11 cellular contexts compared by ENCODE assay signal in the genomic region with DNA sequence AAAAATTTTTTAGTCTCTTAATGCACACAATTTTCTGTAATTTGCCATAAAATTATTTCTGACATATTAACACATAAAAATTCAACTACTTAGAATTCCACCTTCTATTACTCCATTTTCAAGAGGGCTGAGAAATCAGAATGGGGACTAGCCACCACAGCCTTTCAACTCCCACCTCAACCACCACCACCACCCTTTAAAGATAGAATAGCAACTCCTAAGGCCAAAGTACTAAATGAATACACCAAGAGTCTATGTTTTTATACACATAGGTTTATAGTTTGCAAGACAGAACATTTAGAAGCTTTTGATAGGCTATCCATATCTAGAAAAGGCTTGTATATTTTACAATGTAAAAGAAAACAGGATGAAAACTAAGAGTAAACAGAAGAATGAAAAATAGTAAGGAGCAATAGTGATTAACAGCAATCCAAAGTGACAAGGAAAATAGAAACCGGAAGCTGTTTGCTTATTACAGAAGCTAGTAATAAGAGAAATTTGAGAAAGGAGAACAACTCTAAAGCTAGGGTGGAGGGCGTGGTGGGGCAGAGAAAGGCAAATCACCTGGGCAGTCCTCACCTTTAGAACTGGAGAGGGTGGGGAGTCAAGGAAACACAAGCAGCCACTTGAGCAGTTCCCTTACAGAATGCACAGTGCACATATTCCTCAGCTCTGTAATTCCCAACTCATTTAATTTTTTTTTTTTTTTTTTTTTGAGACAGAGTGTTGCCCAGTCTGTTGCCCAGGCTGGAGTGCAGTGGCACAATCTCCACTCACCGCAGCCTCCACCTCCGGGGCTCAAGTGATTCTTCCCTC. TPM values are rescaled to one million over a fixed set of nuclear protein-coding genes. Genes with fewer than 3 reads are reported as not detected.
A peak's percentile ranks its signal among the peaks of the same experiment; 100 is the strongest.
DNase-seq lines count a peak whose midpoint lies in the region; ATAC-seq and TF ChIP-seq lines count a peak whose summit lies in the region.
"Had no signal": no experiment of that assay in that cellular context is flagged by ENCODE, and none has a peak within 500 bp of the region (broad histone marks: within the 10 kb centered on the region; RNA-seq: fewer than 3 reads in every experiment).

No MANE protein-coding gene starts in this region.

- no peak overlapping the region for H3K4me3 ChIP-seq in tibial artery
- H3K4me3 ChIP-seq: heart right ventricle, right atrium auricular region, thoracic aorta had no signal

- peaks cover 67% of the 10 kb centered on the region for H3K4me1 Mint-ChIP-seq in CD4-positive, alpha-beta T cell (ENCODE audit: low read depth)

- H3K9me3 ChIP-seq in CD4-positive, alpha-beta T cell (ENCODE audit: control insufficient read depth, low read length): no peaks in the 10 kb centered on the region
- no peaks in the 10 kb centered on the region for H3K9me3 ChIP-seq in tibial artery
- H3K9me3 ChIP-seq: heart right ventricle, right atrium auricular region, thoracic aorta had no signal

- no peaks in the 10 kb centered on the region for H3K27me3 Mint-ChIP-seq in CD4-positive, alpha-beta T cell

- ATAC-seq in CD4-positive, alpha-beta T cell (ENCODE audit: poor library complexity): no peak
- ATAC-seq in GM19351 (IDR thresholded peaks at IDR 0.05; ENCODE audit: unreplicated experiment) (peak; percentile 52), esophagus mucosa (peak; percentile 63), HG02938 (IDR thresholded peaks at IDR 0.05; ENCODE audit: unreplicated experiment) (no peak)

- H3K27ac Mint-ChIP-seq in CD4-positive, alpha-beta T cell: peak overlapping the region; percentile 4

- CTCF ChIA-PET in CD4-positive, alpha-beta T cell (lab: Charles Lee): no interaction called here

- POLR2A ChIA-PET in CD4-positive, alpha-beta T cell (lab: Charles Lee): interaction anchor here (0.9 kb wide), 1 partner anchor 28 kb away, joined by 3 read pairs; a partner anchor contains a TSS

- no peak for DNase-seq in CD4-positive, alpha-beta T cell
- DNase-seq in NCI-H748 (lab: John Stamatoyannopoulos, UW; ENCODE audit: unreplicated experiment) (peak; percentile 50), SHP77 treated with DMSO at 0.1 percent for 48 hours (lab: John Stamatoyannopoulos, UW) (no peak), tibial artery (no peak), T-helper 9 cell (no peak)
- DNase-seq: heart right ventricle had no signal

- H3K9me3 Mint-ChIP-seq in CD4-positive, alpha-beta T cell: no peaks in the 10 kb centered on the region

- no peaks in the 10 kb centered on the region for H3K36me3 ChIP-seq in tibial artery
- H3K36me3 ChIP-seq: heart right ventricle, right atrium auricular region, thoracic aorta had no signal

- no peaks in the 10 kb centered on the region for H3K27me3 ChIP-seq in CD4-positive, alpha-beta T cell (ENCODE audit: control insufficient read depth, insufficient read depth, low read length)
- no peaks in the 10 kb centered on the region for H3K27me3 ChIP-seq in tibial artery
- H3K27me3 ChIP-seq: heart right ventricle, right atrium auricular region had no signal

- no peak for TF ChIP-seq CTCF in CD4-positive, alpha-beta T cell (IDR thresholded peaks at IDR 0.05)
- no peak for TF ChIP-seq CTCF in tibial artery (IDR thresholded peaks at IDR 0.05)

- H3K4me3 Mint-ChIP-seq in CD4-positive, alpha-beta T cell: no peak overlapping the region

- peaks cover 3 to 81% (median 30%) of the 10 kb centered on the region in 4 donors for H3K4me1 ChIP-seq in tibial artery

- intact Hi-C loops in CD4-positive, alpha-beta T cell (cut with DNase I, micrococcal nuclease): no loop called here
- intact Hi-C loops in tibial artery (cut with DNase I; ENCODE audit: low total_unique reads): no loop called here

- H3K36me3 Mint-ChIP-seq in CD4-positive, alpha-beta T cell (ENCODE audit: low read depth): peaks cover 12% of the 10 kb centered on the region

- H3K27ac ChIP-seq in CD4-positive, alpha-beta T cell (ENCODE audit: low read depth, low read length): no peak overlapping the region
- H3K27ac ChIP-seq in tibial artery: peak overlapping the region in 1 of 2 donors; percentile 13
- H3K27ac ChIP-seq: right atrium auricular region had no signal

RNA-seq across cellular contexts. Expression of a gene that starts 27.7 kb away (rescaled TPM):
- 10 to 100 TPM; 44.5 to 47.9 TPM for total RNA-seq in CD4-positive, alpha-beta T cell
- total RNA-seq in esophagus mucosa: 33.1 TPM

Comparison
In these comparisons a context has a peak if more than half of its experiments do, and no peak if none do; other contexts are left out.
1. ATAC-seq: peak in GM19351 (single experiment) and esophagus mucosa (single experiment); none in CD4-positive, alpha-beta T cell (single experiment) and HG02938 (single experiment).